Comparison of ENCODE assay signal across 14 cellular contexts in the genomic region with DNA sequence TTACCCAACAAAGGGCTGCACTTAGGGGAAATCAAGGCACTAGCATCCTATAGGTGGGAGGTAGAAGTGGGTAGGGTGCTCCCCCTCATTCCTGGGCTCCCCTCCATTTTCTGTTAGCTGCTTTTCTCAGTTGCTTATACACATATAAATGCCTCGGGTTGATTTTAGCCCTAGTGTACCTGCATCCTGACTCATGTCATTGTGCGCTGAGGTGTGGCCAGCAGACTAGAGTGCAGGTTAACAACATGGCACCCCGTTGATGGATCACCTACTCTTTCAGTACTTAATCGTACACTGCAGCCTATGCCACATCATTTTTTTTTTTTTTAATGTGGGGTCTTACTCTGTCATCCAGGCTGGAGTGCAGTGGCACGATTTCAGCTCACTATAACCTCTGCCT.
DNase-seq lines count a peak whose midpoint lies in the region; ATAC-seq and TF ChIP-seq lines count a peak whose summit lies in the region.
"Had no signal": no experiment of that assay in that cellular context is flagged by ENCODE, and none has a peak within 500 bp of the region (broad histone marks: within the 10 kb centered on the region; RNA-seq: fewer than 3 reads in every experiment).

No MANE protein-coding gene starts in this region.

- no peak overlapping the region for H2BK120ac ChIP-seq in mesenchymal stem cell (ENCODE audit: low read depth, low read length)

- H3K9me2 ChIP-seq in DOHH2 (replicated peaks; ENCODE audit: control insufficient read depth, low read length) = no peaks in the 10 kb centered on the region

- no peaks in the 10 kb centered on the region for H3K79me2 ChIP-seq in DOHH2 (ENCODE audit: control insufficient read depth, low read length)

- peak overlapping the region; percentile 47 for H3K4me3 ChIP-seq in CD4-positive, CD25-positive, alpha-beta regulatory T cell (ENCODE audit: low read depth, low read length)
- H3K4me3 ChIP-seq in DOHH2 (ENCODE audit: low read length) = peak overlapping the region; percentile 5; the same call in 1 of the 2 replicates
- no peak overlapping the region for H3K4me3 ChIP-seq in mesenchymal stem cell (ENCODE audit: insufficient read depth in 1 of 2, low read depth in 1 of 2, low read length in 2 of 2)
- H3K4me3 ChIP-seq: BLaER1 had no signal

- H3F3A ChIP-seq in DOHH2 (ENCODE audit: control insufficient read depth, insufficient read depth) = peaks cover 32% of the 10 kb centered on the region

- intact Hi-C loops in activated T-helper 1 cell treated with anti-CD3 and anti-CD28 coated beads, Interleukin-12 subunit alpha, Interleukin-12 subunit beta, Interleukin-2, Interleukin-4 antibody, amounts not matched to agents 30 ng/mL and 10 ng/mL and 1 ng/mL, durations not matched to agents 14 hours and 24 hours and 36 hours (cut with micrococcal nuclease) = no loop called here
- intact Hi-C loops in sciatic nerve (cut with DNase I) = no loop called here

- peak overlapping the region; percentile 32 for H2AK5ac ChIP-seq in mesenchymal stem cell (ENCODE audit: low read length, severe bottlenecking)

- no peaks in the 10 kb centered on the region for H3K79me1 ChIP-seq in mesenchymal stem cell (replicated peaks; ENCODE audit: low read length, poor library complexity, severe bottlenecking)

- peak in 1 of 2 donors; percentile 26 for ATAC-seq in CD4-positive, CD25-positive, alpha-beta regulatory T cell (ENCODE audit: low read depth in 2 of 2)
- no peak for ATAC-seq in sciatic nerve

- H3K14ac ChIP-seq in mesenchymal stem cell (ENCODE audit: low read length in 2 of 2) = no peak overlapping the region

- H4K20me1 ChIP-seq in DOHH2 (ENCODE audit: control insufficient read depth, insufficient read depth, low read depth, low read length) = no peaks in the 10 kb centered on the region
- H4K20me1 ChIP-seq: BLaER1 had no signal

- H2AFZ ChIP-seq in mesenchymal stem cell (ENCODE audit: low read depth, low read length) = no peak overlapping the region

- H3K27me3 Mint-ChIP-seq in CD4-positive, CD25-positive, alpha-beta regulatory T cell = no peaks in the 10 kb centered on the region
- no peaks in the 10 kb centered on the region for H3K27me3 Mint-ChIP-seq in activated T-helper 1 cell treated with anti-CD3 and anti-CD28 coated beads, Interleukin-12 subunit alpha, Interleukin-12 subunit beta, Interleukin-2, Interleukin-4 antibody, amounts not matched to agents 30 ng/mL and 10 ng/mL and 1 ng/mL, durations not matched to agents 14 hours and 24 hours and 36 hours (ENCODE audit: insufficient read depth)

- H3K23ac ChIP-seq in mesenchymal stem cell (ENCODE audit: low read length in 2 of 2) = no peak overlapping the region

- peaks cover 8% of the 10 kb centered on the region for H3K36me3 ChIP-seq in CD4-positive, CD25-positive, alpha-beta regulatory T cell (ENCODE audit: control insufficient read depth, insufficient read depth, low read length)
- H3K36me3 ChIP-seq in DOHH2 (ENCODE audit: control insufficient read depth, low read length) = peaks cover 10% of the 10 kb centered on the region
- H3K36me3 ChIP-seq in mesenchymal stem cell (ENCODE audit: control insufficient read depth in 1 of 2, insufficient read depth in 2 of 2, low read depth in 1 of 2, low read length in 2 of 2) = no peaks in the 10 kb centered on the region
- H3K36me3 ChIP-seq: BLaER1 had no signal

- peaks cover 5 to 11% of the 10 kb centered on the region in 2 experiments for H3K9me3 ChIP-seq in CD4-positive, CD25-positive, alpha-beta regulatory T cell (ENCODE audit: control insufficient read depth in 2 of 2, low read length in 2 of 2)
- peaks cover 21% of the 10 kb centered on the region for H3K9me3 ChIP-seq in DOHH2 (ENCODE audit: control insufficient read depth, insufficient read depth, low read length)
- H3K9me3 ChIP-seq in mesenchymal stem cell (ENCODE audit: control insufficient read depth, low read length) = no peaks in the 10 kb centered on the region

- no peak overlapping the region for H2BK5ac ChIP-seq in mesenchymal stem cell (ENCODE audit: low read depth, low read length, poor library complexity, severe bottlenecking)

- H3K9me3 Mint-ChIP-seq in CD4-positive, CD25-positive, alpha-beta regulatory T cell = peaks cover 0 to 16% (median 5%) of the 10 kb centered on the region in 7 donors
- peaks cover 27% of the 10 kb centered on the region for H3K9me3 Mint-ChIP-seq in activated T-helper 1 cell treated with anti-CD3 and anti-CD28 coated beads, Interleukin-12 subunit alpha, Interleukin-12 subunit beta, Interleukin-2, Interleukin-4 antibody, amounts not matched to agents 30 ng/mL and 10 ng/mL and 1 ng/mL, durations not matched to agents 14 hours and 24 hours and 36 hours

- H4K8ac ChIP-seq in mesenchymal stem cell (ENCODE audit: low read length) = no peak overlapping the region

- H4K91ac ChIP-seq in mesenchymal stem cell (ENCODE audit: low read length) = no peak overlapping the region

- no peak overlapping the region for H3K9ac ChIP-seq in mesenchymal stem cell (ENCODE audit: low read length)
- H3K9ac ChIP-seq: BLaER1 had no signal

- peak overlapping the region in 3 of 4 donors; percentile 2 to 29 (median 10) for H3K4me3 Mint-ChIP-seq in CD4-positive, CD25-positive, alpha-beta regulatory T cell
- no peak overlapping the region for H3K4me3 Mint-ChIP-seq in activated T-helper 1 cell treated with anti-CD3 and anti-CD28 coated beads, Interleukin-12 subunit alpha, Interleukin-12 subunit beta, Interleukin-2, Interleukin-4 antibody, amounts not matched to agents 30 ng/mL and 10 ng/mL and 1 ng/mL, durations not matched to agents 14 hours and 24 hours and 36 hours

- no peak overlapping the region for H2BK12ac ChIP-seq in mesenchymal stem cell (ENCODE audit: low read length in 2 of 2)

- peak in 1 of 3 donors; percentile 48 for DNase-seq in CD4-positive, CD25-positive, alpha-beta regulatory T cell
- DNase-seq in activated T-helper 1 cell treated with anti-CD3 and anti-CD28 coated beads, Interleukin-12 subunit alpha, Interleukin-12 subunit beta, Interleukin-2, Interleukin-4 antibody, amounts not matched to agents 30 ng/mL and 10 ng/mL and 1 ng/mL, durations not matched to agents 14 hours and 24 hours and 36 hours (ENCODE audit: low spot score) = no peak
- DNase-seq in mesenchymal stem cell (no peak), sciatic nerve (ENCODE audit: low spot score) (no peak), medulla oblongata (ENCODE audit: extremely low spot score) (no peak)
- no peak for DNase-seq in activated CD4-positive, CD25-positive, alpha-beta regulatory T cell treated with anti-CD3 and anti-CD28 coated beads, Interleukin-2, amount 50 U/mL, for 72 hours
- DNase-seq: DMS153, HCEC 1CT, NCI-H1436, NCI-H2081, NCI-H510A treated with DMSO at 0.1 percent for 48 hours, SHP77 treated with DMSO at 0.1 percent for 48 hours had no signal

- peak overlapping the region; percentile 68 for H3K27ac ChIP-seq in CD4-positive, CD25-positive, alpha-beta regulatory T cell (ENCODE audit: insufficient read depth, low read length, poor library complexity, severe bottlenecking)
- peak overlapping the region; percentile 17; the same call in 1 of the 2 replicates for H3K27ac ChIP-seq in DOHH2 (ENCODE audit: low read depth, low read length)
- H3K27ac ChIP-seq in mesenchymal stem cell (ENCODE audit: low read length, poor library complexity, severe bottlenecking) = no peak overlapping the region
- H3K27ac ChIP-seq: BLaER1 had no signal

- H3K4me1 Mint-ChIP-seq in CD4-positive, CD25-positive, alpha-beta regulatory T cell = peaks cover 40 to 68% (median 55%) of the 10 kb centered on the region in 4 donors
- peaks cover 30% of the 10 kb centered on the region for H3K4me1 Mint-ChIP-seq in activated T-helper 1 cell treated with anti-CD3 and anti-CD28 coated beads, Interleukin-12 subunit alpha, Interleukin-12 subunit beta, Interleukin-2, Interleukin-4 antibody, amounts not matched to agents 30 ng/mL and 10 ng/mL and 1 ng/mL, durations not matched to agents 14 hours and 24 hours and 36 hours (ENCODE audit: low read depth)

- peak overlapping the region; percentile 36 for H3K4me2 ChIP-seq in DOHH2 (ENCODE audit: low read length)
- no peak overlapping the region for H3K4me2 ChIP-seq in mesenchymal stem cell (ENCODE audit: low read length, poor library complexity, severe bottlenecking)
- H3K4me2 ChIP-seq: BLaER1 had no signal

- WGBS in mesenchymal stem cell = 95% methylated on average over 5 of the region's 5 CpGs

- TF ChIP-seq CTCF in DOHH2 (IDR thresholded peaks at IDR 0.05; ENCODE audit: low read depth, low read length, poor library complexity, severe bottlenecking) = no peak

- H3K27ac Mint-ChIP-seq in CD4-positive, CD25-positive, alpha-beta regulatory T cell = peak overlapping the region; percentile 72 to 91 (median 74)
- peak overlapping the region; percentile 87 for H3K27ac Mint-ChIP-seq in activated T-helper 1 cell treated with anti-CD3 and anti-CD28 coated beads, Interleukin-12 subunit alpha, Interleukin-12 subunit beta, Interleukin-2, Interleukin-4 antibody, amounts not matched to agents 30 ng/mL and 10 ng/mL and 1 ng/mL, durations not matched to agents 14 hours and 24 hours and 36 hours

- H3K27me3 ChIP-seq in CD4-positive, CD25-positive, alpha-beta regulatory T cell (ENCODE audit: control insufficient read depth, insufficient read depth, low read length) = no peaks in the 10 kb centered on the region
- H3K27me3 ChIP-seq in DOHH2 (ENCODE audit: control insufficient read depth, low read length) = no peaks in the 10 kb centered on the region
- no peaks in the 10 kb centered on the region for H3K27me3 ChIP-seq in mesenchymal stem cell (ENCODE audit: control insufficient read depth in 1 of 2, insufficient read depth in 1 of 2, low read length in 2 of 2)
- H3K27me3 ChIP-seq: BLaER1 had no signal

- no peak overlapping the region for H2BK15ac ChIP-seq in mesenchymal stem cell (ENCODE audit: low read depth, poor library complexity, severe bottlenecking)

- H3K36me3 Mint-ChIP-seq in CD4-positive, CD25-positive, alpha-beta regulatory T cell = peaks cover 17% of the 10 kb centered on the region
- no peaks in the 10 kb centered on the region for H3K36me3 Mint-ChIP-seq in activated T-helper 1 cell treated with anti-CD3 and anti-CD28 coated beads, Interleukin-12 subunit alpha, Interleukin-12 subunit beta, Interleukin-2, Interleukin-4 antibody, amounts not matched to agents 30 ng/mL and 10 ng/mL and 1 ng/mL, durations not matched to agents 14 hours and 24 hours and 36 hours (ENCODE audit: low read depth)

- H3K4me1 ChIP-seq in CD4-positive, CD25-positive, alpha-beta regulatory T cell (ENCODE audit: control insufficient read depth, insufficient read depth, low read length, poor library complexity, severe bottlenecking) = peaks cover 47% of the 10 kb centered on the region
- H3K4me1 ChIP-seq in DOHH2 (ENCODE audit: control insufficient read depth, low read length) (peaks cover 69% of the 10 kb centered on the region), mesenchymal stem cell (ENCODE audit: control insufficient read depth, insufficient read depth, low read depth, low read length) (peaks cover 4% of the 10 kb centered on the region)

- H3K4ac ChIP-seq in mesenchymal stem cell (ENCODE audit: low read depth in 1 of 2, low read length in 2 of 2) = no peak overlapping the region

- no peak overlapping the region for H3K18ac ChIP-seq in mesenchymal stem cell (ENCODE audit: low read depth in 1 of 2, low read length in 2 of 2)

Comparison
In these comparisons a context has a peak if more than half of its experiments do, and no peak if none do; other contexts are left out.
1. H3K4me3 ChIP-seq: peak in CD4-positive, CD25-positive, alpha-beta regulatory T cell (single experiment) and DOHH2 (single experiment); none in mesenchymal stem cell (0 of 2).